Comparison of ENCODE assay signal across 25 cellular contexts in genomic region chr3:12323237-12323636, GRCh38.
"Had no signal": no experiment of that assay in that cellular context is flagged by ENCODE, and none has a peak within 500 bp of the region (broad histone marks: within the 10 kb centered on the region; RNA-seq: fewer than 3 reads in every experiment).

No MANE protein-coding gene starts in this region.

- H3K9me3 ChIP-seq: esophagus squamous epithelium, gastrocnemius medialis, right lobe of liver, suprapubic skin, tibial nerve had no signal

- H2AFZ ChIP-seq: parathyroid adenoma had no signal

- ATAC-seq: activated T-cell treated with anti-CD3 and anti-CD28 coated beads, Interleukin-2, amount 50 U/mL, for 4 hours; gastrocnemius medialis; right lobe of liver; stimulated activated effector memory CD8-positive, alpha-beta T cell treated with anti-CD3 and anti-CD28 coated beads, Interleukin-12 subunit alpha, Interleukin-12 subunit beta, amount 100 ng/mL, for 72 hours; stimulated activated naive CD8-positive, alpha-beta T cell treated with anti-CD3 and anti-CD28 coated beads, Interleukin-15, amount 100 ng/mL, for 72 hours had no signal

- H3K79me2 ChIP-seq: parathyroid adenoma had no signal

- H3K4me1 Mint-ChIP-seq: nephron progenitor cell; stimulated activated effector memory CD8-positive, alpha-beta T cell treated with anti-CD3 and anti-CD28 coated beads, Interleukin-12 subunit alpha, Interleukin-12 subunit beta, amount 100 ng/mL, for 72 hours; stimulated activated naive CD8-positive, alpha-beta T cell treated with anti-CD3 and anti-CD28 coated beads, Interleukin-15, amount 100 ng/mL, for 72 hours had no signal

- H3K27ac Mint-ChIP-seq: activated naive CD8-positive, alpha-beta T cell treated with anti-CD3 and anti-CD28 coated beads for 36 hours; activated T-helper 2 cell treated with anti-CD3 and anti-CD28 coated beads, Interferon-gamma antibody, Interleukin-2, Interleukin-4, amounts not matched to agents 10 μg/mL and 5 μg/mL and 100 μg/mL, durations not matched to agents 14 hours and 24 hours and 36 hours; endodermal cell; nephron progenitor cell; stimulated activated effector memory CD8-positive, alpha-beta T cell treated with anti-CD3 and anti-CD28 coated beads, Interleukin-12 subunit alpha, Interleukin-12 subunit beta, amount 100 ng/mL, for 72 hours; stimulated activated naive CD8-positive, alpha-beta T cell treated with anti-CD3 and anti-CD28 coated beads, Interleukin-15, amount 100 ng/mL, for 72 hours had no signal

- H3K9me3 Mint-ChIP-seq: activated naive CD8-positive, alpha-beta T cell treated with anti-CD3 and anti-CD28 coated beads for 36 hours; activated T-cell treated with anti-CD3 and anti-CD28 coated beads, Interleukin-2, amount 50 U/mL, for 4 hours; activated T-helper 2 cell treated with anti-CD3 and anti-CD28 coated beads, Interferon-gamma antibody, Interleukin-2, Interleukin-4, amounts not matched to agents 10 μg/mL and 5 μg/mL and 100 μg/mL, durations not matched to agents 14 hours and 24 hours and 36 hours; endodermal cell; nephron progenitor cell; stimulated activated effector memory CD8-positive, alpha-beta T cell treated with anti-CD3 and anti-CD28 coated beads, Interleukin-12 subunit alpha, Interleukin-12 subunit beta, amount 100 ng/mL, for 72 hours; stimulated activated naive CD8-positive, alpha-beta T cell treated with anti-CD3 and anti-CD28 coated beads, Interleukin-15, amount 100 ng/mL, for 72 hours had no signal

- H3K4me1 ChIP-seq: esophagus squamous epithelium, gastrocnemius medialis, parathyroid adenoma, right lobe of liver, suprapubic skin had no signal

- H3K4me3 ChIP-seq: esophagus squamous epithelium, gastrocnemius medialis, right lobe of liver, skin epidermis, suprapubic skin, tibial nerve had no signal

- H3K27ac ChIP-seq: esophagus squamous epithelium, gastrocnemius medialis, parathyroid adenoma, right lobe of liver, skin epidermis, suprapubic skin, tibial nerve had no signal

- H3K36me3 ChIP-seq: esophagus squamous epithelium, gastrocnemius medialis, right lobe of liver, suprapubic skin, tibial nerve had no signal

- H3K36me3 Mint-ChIP-seq: activated naive CD8-positive, alpha-beta T cell treated with anti-CD3 and anti-CD28 coated beads for 36 hours; stimulated activated effector memory CD8-positive, alpha-beta T cell treated with anti-CD3 and anti-CD28 coated beads, Interleukin-12 subunit alpha, Interleukin-12 subunit beta, amount 100 ng/mL, for 72 hours had no signal

- H3K27me3 ChIP-seq: esophagus squamous epithelium, gastrocnemius medialis, right lobe of liver, suprapubic skin, tibial nerve had no signal

- DNase-seq: activated CD4-positive, alpha-beta T cell treated with anti-CD3 and anti-CD28 coated beads for 1 hour; activated CD4-positive, alpha-beta T cell treated with anti-CD3 and anti-CD28 coated beads, Interleukin-2, amount 50 U/mL, for 1 hour; activated CD8-positive, alpha-beta memory T cell treated with anti-CD3 and anti-CD28 coated beads for 24 hours; activated CD8-positive, alpha-beta memory T cell treated with anti-CD3 and anti-CD28 coated beads, Interleukin-2, amount 50 U/mL, for 48 hours; activated naive CD4-positive, alpha-beta T cell; activated naive CD8-positive, alpha-beta T cell treated with anti-CD3 and anti-CD28 coated beads for 36 hours; activated T-cell treated with anti-CD3 and anti-CD28 coated beads, Interleukin-2, amount 50 U/mL, for 4 hours; amniotic stem cell; cortex of kidney; endodermal cell; esophagus squamous epithelium; gastrocnemius medialis; hypothalamus; mesenchymal stem cell; nephron progenitor cell; nucleus accumbens; right lobe of liver; stimulated activated CD4-positive, alpha-beta T cell treated with anti-CD3 and anti-CD28 coated beads, Interleukin-1b, Interleukin-23, amount 100 ng/mL, for 48 hours; stimulated activated naive CD8-positive, alpha-beta T cell treated with anti-CD3 and anti-CD28 coated beads, Interleukin-15, amount 100 ng/mL, for 72 hours had no signal

- H3K4me3 Mint-ChIP-seq: activated naive CD8-positive, alpha-beta T cell treated with anti-CD3 and anti-CD28 coated beads for 36 hours; activated T-cell treated with anti-CD3 and anti-CD28 coated beads, Interleukin-2, amount 50 U/mL, for 4 hours; endodermal cell; nephron progenitor cell; stimulated activated effector memory CD8-positive, alpha-beta T cell treated with anti-CD3 and anti-CD28 coated beads, Interleukin-12 subunit alpha, Interleukin-12 subunit beta, amount 100 ng/mL, for 72 hours; stimulated activated naive CD8-positive, alpha-beta T cell treated with anti-CD3 and anti-CD28 coated beads, Interleukin-15, amount 100 ng/mL, for 72 hours had no signal
